Comparison of ENCODE assay signal across 1 cellular context in genomic region chr12:132490481-132491348, GRCh38.
TF ChIP-seq lines count a peak whose summit lies in the region.

No MANE protein-coding gene starts in this region.

TF ChIP-seq in HEK293, 187 proteins besides CTCF, POLR2A, EP300 and RAD21 (continued from another document):
- TF ChIP-seq ZBTB26 (tag by site-specific recombination; optimal IDR thresholded peaks at IDR 0.05) (peak; percentile 66), ZNF629 (tag by site-specific recombination; IDR thresholded peaks at IDR 0.05) (no peak)
